ENCODE assay signal across 1 cellular context in the genomic region with DNA sequence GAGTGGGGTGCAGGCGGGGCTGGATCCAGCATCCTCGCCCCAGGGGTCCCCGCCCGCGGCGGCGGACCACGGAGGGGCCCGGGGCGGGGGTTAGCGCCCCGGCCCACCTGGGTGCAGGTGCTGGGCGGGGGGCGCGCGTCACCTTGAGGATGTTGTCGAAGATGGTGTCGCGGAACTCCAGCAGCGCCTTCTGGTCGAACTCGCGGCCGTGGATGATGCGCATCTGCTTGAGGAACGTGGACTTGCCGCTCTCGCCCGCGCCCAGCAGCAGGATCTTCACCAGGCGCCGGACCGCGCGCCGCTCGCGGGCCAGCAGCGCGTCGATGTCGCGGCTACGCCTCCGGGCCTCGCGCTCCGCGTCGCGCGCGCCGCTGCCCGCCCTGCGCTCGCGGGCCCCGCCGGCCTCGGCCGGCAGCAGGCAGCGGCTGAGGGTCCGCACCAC.
TF ChIP-seq lines count a peak whose summit lies in the region.

No MANE protein-coding gene starts in this region.

TF ChIP-seq in GM12878, 131 proteins besides CTCF, POLR2A, EP300 and RAD21:
- TF ChIP-seq IKZF1 (conservative IDR thresholded peaks at IDR 0.05) (peak; percentile 34; the same call in 1 of the 2 replicates), ZSCAN29 (IDR thresholded peaks at IDR 0.05) (0 out of 2 replicates have a peak, but pooled peaks have one; percentile 52), RUNX3 (IDR thresholded peaks at IDR 0.05; ENCODE audit: low read length) (no peak), SMARCA5 (IDR thresholded peaks at IDR 0.05) (peak; percentile 90)
